ENCODE assay signal across 8 cellular contexts in the genomic region with DNA sequence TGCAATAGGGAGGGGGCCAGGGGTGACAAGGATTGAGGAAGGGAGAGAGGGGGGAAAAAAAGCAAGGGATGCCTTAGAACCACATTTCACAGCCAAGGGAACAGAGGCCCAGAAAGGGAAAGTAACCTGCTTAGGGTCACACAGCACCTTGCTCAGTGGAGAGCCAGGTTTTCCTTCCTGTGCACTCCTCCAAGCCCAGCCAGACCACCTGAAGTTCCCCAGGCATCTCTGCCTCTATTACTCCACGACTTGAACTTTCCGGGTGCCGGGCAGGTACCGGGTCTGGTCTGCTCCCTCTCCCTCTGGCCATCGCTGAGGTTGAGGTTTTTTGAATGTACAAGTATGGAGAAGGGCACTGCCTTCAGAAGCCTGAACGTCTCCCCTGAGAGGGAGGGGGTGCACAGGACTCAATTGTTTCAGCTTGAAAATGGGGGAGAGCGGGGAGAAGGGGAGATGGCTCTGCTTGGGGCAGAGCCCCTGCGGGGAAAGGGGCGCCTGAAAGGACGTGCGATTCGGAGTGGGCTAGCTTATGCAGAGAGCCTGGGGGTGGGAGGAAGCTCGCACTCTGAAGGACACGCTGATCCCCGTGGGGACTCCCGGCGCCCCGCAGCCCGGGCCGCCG. TPM values are rescaled to one million over a fixed set of nuclear protein-coding genes. Genes with fewer than 3 reads are reported as not detected.
DNase-seq lines count a peak whose midpoint lies in the region; ATAC-seq and TF ChIP-seq lines count a peak whose summit lies in the region.

No MANE protein-coding gene starts in this region.

- peak overlapping the region; percentile 64 for H3K27ac ChIP-seq in CD8-positive, alpha-beta T cell (ENCODE audit: low read depth, low read length)
- H3K27ac ChIP-seq in HUES48 (ENCODE audit: low read depth, low read length): peak overlapping the region; percentile 98
- peak overlapping the region in 58 of 59 donors; percentile 53 to 99 (median 96) for H3K27ac ChIP-seq in dorsolateral prefrontal cortex

- H3K27ac Mint-ChIP-seq in CD8-positive, alpha-beta T cell: peak overlapping the region; percentile 95
- H3K27ac Mint-ChIP-seq in neural crest cell (ENCODE audit: unreplicated experiment): peak overlapping the region; percentile 92

- peaks cover 40% of the 10 kb centered on the region for H3K4me1 ChIP-seq in CD8-positive, alpha-beta T cell (ENCODE audit: insufficient read depth, low read length)
- peaks cover 50% of the 10 kb centered on the region for H3K4me1 ChIP-seq in HUES48 (ENCODE audit: control insufficient read depth, insufficient read depth, low read length)

- H3K4me3 Mint-ChIP-seq in CD8-positive, alpha-beta T cell: peak overlapping the region; percentile 98
- H3K4me3 Mint-ChIP-seq in neural crest cell: peak overlapping the region; percentile 99

- no peak for ATAC-seq in CD8-positive, alpha-beta T cell
- no peak for ATAC-seq in GM18867 (IDR thresholded peaks at IDR 0.05; ENCODE audit: unreplicated experiment)

- no peak for TF ChIP-seq CTCF in CD8-positive, alpha-beta T cell (IDR thresholded peaks at IDR 0.05)
- no peak for TF ChIP-seq CTCF in dorsolateral prefrontal cortex (IDR thresholded peaks at IDR 0.05 in 54 of 56, conservative IDR thresholded peaks at IDR 0.05 in 2 of 56; ENCODE audit: low read depth in 1 of 56, partially characterized antibody in 56 of 56)
- TF ChIP-seq CTCF in neural crest cell (conservative IDR thresholded peaks at IDR 0.05): no peak

- no peaks in the 10 kb centered on the region for H3K9me3 ChIP-seq in CD8-positive, alpha-beta T cell (ENCODE audit: low read length)
- no peaks in the 10 kb centered on the region for H3K9me3 ChIP-seq in HUES48 (ENCODE audit: control insufficient read depth, insufficient read depth, low read length)

- H3K36me3 ChIP-seq in CD8-positive, alpha-beta T cell (ENCODE audit: insufficient read depth, low read length): no peaks in the 10 kb centered on the region
- H3K36me3 ChIP-seq in HUES48 (ENCODE audit: control insufficient read depth, insufficient read depth, low read length): peaks cover 24% of the 10 kb centered on the region

- peak overlapping the region; percentile 84 for H3K9ac ChIP-seq in HUES48 (ENCODE audit: low read depth, low read length)

- peaks cover 46% of the 10 kb centered on the region for H3K4me1 Mint-ChIP-seq in CD8-positive, alpha-beta T cell (ENCODE audit: low read depth)
- H3K4me1 Mint-ChIP-seq in neural crest cell: peaks cover 75% of the 10 kb centered on the region

- no peaks in the 10 kb centered on the region for H3K27me3 Mint-ChIP-seq in CD8-positive, alpha-beta T cell (ENCODE audit: low read depth)
- H3K27me3 Mint-ChIP-seq in neural crest cell (ENCODE audit: low read depth): no peaks in the 10 kb centered on the region

- intact Hi-C loops in CD8-positive, alpha-beta T cell (cut with DNase I, micrococcal nuclease): loop anchor here (1.0 to 10.0 kb wide), 6 partner anchors 21 to 821 kb away; a partner anchor contains a TSS
- intact Hi-C loops in dorsolateral prefrontal cortex (cut with DNase I): no loop called here

- CTCF ChIA-PET in CD8-positive, alpha-beta T cell (lab: Charles Lee): interaction anchor here (1.3 to 10.0 kb wide), 4 partner anchors 10 to 117 kb away, joined by 4 to 65 read pairs (median 4); no protein-coding TSS in a partner anchor

- H3K27me3 ChIP-seq in CD8-positive, alpha-beta T cell (ENCODE audit: insufficient read depth, low read length): no peaks in the 10 kb centered on the region
- H3K27me3 ChIP-seq in HUES48 (ENCODE audit: control insufficient read depth, insufficient read depth, low read length) (no peaks in the 10 kb centered on the region), dorsolateral prefrontal cortex (no peaks in the 10 kb centered on the region)

- POLR2A ChIA-PET in CD8-positive, alpha-beta T cell (lab: Charles Lee): interaction anchor here (0.6 to 2.4 kb wide), 6 partner anchors 13 to 299 kb away, joined by 3 to 12 read pairs (median 3); no protein-coding TSS in a partner anchor

- no peaks in the 10 kb centered on the region for H3K9me3 Mint-ChIP-seq in CD8-positive, alpha-beta T cell
- no peaks in the 10 kb centered on the region for H3K9me3 Mint-ChIP-seq in neural crest cell

- peak overlapping the region; percentile 91 for H3K4me3 ChIP-seq in CD8-positive, alpha-beta T cell (ENCODE audit: low read depth, low read length)
- H3K4me3 ChIP-seq in HUES48 (ENCODE audit: low read depth, low read length) (peak overlapping the region; percentile 80), dorsolateral prefrontal cortex (peak overlapping the region; percentile 56 to 92 (median 81))

- no peak for DNase-seq in CD8-positive, alpha-beta T cell
- DNase-seq in dorsolateral prefrontal cortex (no peak), neural crest cell (ENCODE audit: low read depth, low spot score) (no peak), DMS153 treated with DMSO at 0.1 percent for 48 hours (lab: John Stamatoyannopoulos, UW; ENCODE audit: unreplicated experiment) (no peak), hippocampal formation (lab: John Stamatoyannopoulos, UW) (no peak), NCI-H1105 (lab: John Stamatoyannopoulos, UW) (no peak)

- peaks cover 7% of the 10 kb centered on the region for H3K36me3 Mint-ChIP-seq in CD8-positive, alpha-beta T cell
- peaks cover 4% of the 10 kb centered on the region for H3K36me3 Mint-ChIP-seq in neural crest cell (ENCODE audit: low read depth)

RNA-seq across cellular contexts. Expression of a gene that starts 0.5 kb away (rescaled TPM):
- 1 to 10 TPM; 2.1 to 2.4 TPM for total RNA-seq in CD8-positive, alpha-beta T cell
- total RNA-seq in dorsolateral prefrontal cortex: 100 to 1,000 TPM in 5 of 120 experiments, 10 to 100 TPM in 86, 1 to 10 TPM in 29; 5.4 to 227 (median 14.8) TPM
- 179 and 191 TPM in 2 replicates for total RNA-seq in neural crest cell

RNA-seq across cellular contexts. Expression of a gene that starts 35.8 kb away (rescaled TPM):
- 10 to 100 TPM; 15.9 to 18.3 TPM for total RNA-seq in CD8-positive, alpha-beta T cell
- total RNA-seq in dorsolateral prefrontal cortex (10 to 100 TPM; 15.7 to 42.6 (median 27.3) TPM), neural crest cell (13.3 and 15.4 TPM in 2 replicates)

Comparison
In these comparisons a context has a peak if more than half of its experiments do, and no peak if none do; other contexts are left out.
1. intact Hi-C loops: an anchor here in CD8-positive, alpha-beta T cell (1.0 to 10.0 kb wide); none called in dorsolateral prefrontal cortex.